1 cellular context compared by ENCODE assay signal in the genomic region with DNA sequence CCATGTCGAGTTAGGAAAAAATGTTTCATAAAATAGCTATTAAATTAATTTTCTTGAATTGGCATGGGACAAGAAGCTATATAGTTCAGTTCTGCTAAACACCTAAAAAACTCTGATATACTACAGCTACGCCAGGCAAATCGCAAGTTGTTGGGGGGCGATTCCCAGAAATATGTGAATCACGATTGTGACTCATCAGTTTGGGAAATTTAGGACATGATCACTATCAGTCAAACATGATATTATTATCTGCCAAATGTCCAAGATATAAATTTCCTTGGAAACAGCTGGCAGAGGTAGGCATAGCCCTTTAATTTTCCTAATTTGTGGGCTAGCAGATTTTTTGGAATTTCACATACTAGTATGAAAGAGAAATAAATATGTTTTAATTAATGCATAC.
TF ChIP-seq lines count a peak whose summit lies in the region.

No MANE protein-coding gene starts in this region.

TF ChIP-seq in SK-N-SH, 30 proteins besides CTCF, POLR2A, EP300 and RAD21 (continued from another document):
- TF ChIP-seq MEF2A (IDR thresholded peaks at IDR 0.05; ENCODE audit: borderline replicate concordance, low read depth) (peak; percentile 20; the same call in 1 of the 2 replicates), NFIC (IDR thresholded peaks at IDR 0.05; ENCODE audit: borderline replicate concordance) (peak; percentile 60; the same call in 1 of the 2 replicates), JUND (IDR thresholded peaks at IDR 0.05) (peak; percentile 83), MXI1 (IDR thresholded peaks at IDR 0.05; ENCODE audit: low read depth, low read length) (no peak), FOXM1 (IDR thresholded peaks at IDR 0.05; ENCODE audit: low read depth) (no peak), FOSL2 (IDR thresholded peaks at IDR 0.05; ENCODE audit: borderline replicate concordance, low read depth) (peak; percentile 86), SMC3 (IDR thresholded peaks at IDR 0.05; ENCODE audit: low read depth, low read length) (no peak), TCF12 (IDR thresholded peaks at IDR 0.05) (peak; percentile 75), RXRA (IDR thresholded peaks at IDR 0.05; ENCODE audit: borderline replicate concordance, low read depth) (peak; percentile 16; the same call in 1 of the 2 replicates), IRF3 (IDR thresholded peaks at IDR 0.05; ENCODE audit: low read depth, low read length) (no peak), EZH2phosphoT487 (IDR thresholded peaks at IDR 0.05; ENCODE audit: borderline replicate concordance, low read depth) (no peak), POLR2AphosphoS5 (IDR thresholded peaks at IDR 0.05; ENCODE audit: low read depth, low read length) (peak; percentile 30; the same call in 1 of the 2 replicates), CHD2 (IDR thresholded peaks at IDR 0.05; ENCODE audit: low read length, partially characterized antibody) (no peak)
- TF ChIP-seq, protein P1, sequence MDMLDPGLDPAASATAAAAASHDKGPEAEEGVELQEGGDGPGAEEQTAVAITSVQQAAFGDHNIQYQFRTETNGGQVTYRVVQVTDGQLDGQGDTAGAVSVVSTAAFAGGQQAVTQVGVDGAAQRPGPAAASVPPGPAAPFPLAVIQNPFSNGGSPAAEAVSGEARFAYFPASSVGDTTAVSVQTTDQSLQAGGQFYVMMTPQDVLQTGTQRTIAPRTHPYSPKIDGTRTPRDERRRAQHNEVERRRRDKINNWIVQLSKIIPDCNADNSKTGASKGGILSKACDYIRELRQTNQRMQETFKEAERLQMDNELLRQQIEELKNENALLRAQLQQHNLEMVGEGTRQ (IDR thresholded peaks at IDR 0.05; ENCODE audit: borderline replicate concordance, low read depth, low read length): no peak
- TF ChIP-seq, protein P2, sequence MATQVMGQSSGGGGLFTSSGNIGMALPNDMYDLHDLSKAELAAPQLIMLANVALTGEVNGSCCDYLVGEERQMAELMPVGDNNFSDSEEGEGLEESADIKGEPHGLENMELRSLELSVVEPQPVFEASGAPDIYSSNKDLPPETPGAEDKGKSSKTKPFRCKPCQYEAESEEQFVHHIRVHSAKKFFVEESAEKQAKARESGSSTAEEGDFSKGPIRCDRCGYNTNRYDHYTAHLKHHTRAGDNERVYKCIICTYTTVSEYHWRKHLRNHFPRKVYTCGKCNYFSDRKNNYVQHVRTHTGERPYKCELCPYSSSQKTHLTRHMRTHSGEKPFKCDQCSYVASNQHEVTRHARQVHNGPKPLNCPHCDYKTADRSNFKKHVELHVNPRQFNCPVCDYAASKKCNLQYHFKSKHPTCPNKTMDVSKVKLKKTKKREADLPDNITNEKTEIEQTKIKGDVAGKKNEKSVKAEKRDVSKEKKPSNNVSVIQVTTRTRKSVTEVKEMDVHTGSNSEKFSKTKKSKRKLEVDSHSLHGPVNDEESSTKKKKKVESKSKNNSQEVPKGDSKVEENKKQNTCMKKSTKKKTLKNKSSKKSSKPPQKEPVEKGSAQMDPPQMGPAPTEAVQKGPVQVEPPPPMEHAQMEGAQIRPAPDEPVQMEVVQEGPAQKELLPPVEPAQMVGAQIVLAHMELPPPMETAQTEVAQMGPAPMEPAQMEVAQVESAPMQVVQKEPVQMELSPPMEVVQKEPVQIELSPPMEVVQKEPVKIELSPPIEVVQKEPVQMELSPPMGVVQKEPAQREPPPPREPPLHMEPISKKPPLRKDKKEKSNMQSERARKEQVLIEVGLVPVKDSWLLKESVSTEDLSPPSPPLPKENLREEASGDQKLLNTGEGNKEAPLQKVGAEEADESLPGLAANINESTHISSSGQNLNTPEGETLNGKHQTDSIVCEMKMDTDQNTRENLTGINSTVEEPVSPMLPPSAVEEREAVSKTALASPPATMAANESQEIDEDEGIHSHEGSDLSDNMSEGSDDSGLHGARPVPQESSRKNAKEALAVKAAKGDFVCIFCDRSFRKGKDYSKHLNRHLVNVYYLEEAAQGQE (IDR thresholded peaks at IDR 0.05; ENCODE audit: low read depth, low read length): no peak
- TF ChIP-seq, protein P3, sequence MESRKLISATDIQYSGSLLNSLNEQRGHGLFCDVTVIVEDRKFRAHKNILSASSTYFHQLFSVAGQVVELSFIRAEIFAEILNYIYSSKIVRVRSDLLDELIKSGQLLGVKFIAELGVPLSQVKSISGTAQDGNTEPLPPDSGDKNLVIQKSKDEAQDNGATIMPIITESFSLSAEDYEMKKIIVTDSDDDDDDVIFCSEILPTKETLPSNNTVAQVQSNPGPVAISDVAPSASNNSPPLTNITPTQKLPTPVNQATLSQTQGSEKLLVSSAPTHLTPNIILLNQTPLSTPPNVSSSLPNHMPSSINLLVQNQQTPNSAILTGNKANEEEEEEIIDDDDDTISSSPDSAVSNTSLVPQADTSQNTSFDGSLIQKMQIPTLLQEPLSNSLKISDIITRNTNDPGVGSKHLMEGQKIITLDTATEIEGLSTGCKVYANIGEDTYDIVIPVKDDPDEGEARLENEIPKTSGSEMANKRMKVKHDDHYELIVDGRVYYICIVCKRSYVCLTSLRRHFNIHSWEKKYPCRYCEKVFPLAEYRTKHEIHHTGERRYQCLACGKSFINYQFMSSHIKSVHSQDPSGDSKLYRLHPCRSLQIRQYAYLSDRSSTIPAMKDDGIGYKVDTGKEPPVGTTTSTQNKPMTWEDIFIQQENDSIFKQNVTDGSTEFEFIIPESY (IDR thresholded peaks at IDR 0.05; ENCODE audit: borderline replicate concordance, low read depth): no peak
- TF ChIP-seq, protein P4, sequence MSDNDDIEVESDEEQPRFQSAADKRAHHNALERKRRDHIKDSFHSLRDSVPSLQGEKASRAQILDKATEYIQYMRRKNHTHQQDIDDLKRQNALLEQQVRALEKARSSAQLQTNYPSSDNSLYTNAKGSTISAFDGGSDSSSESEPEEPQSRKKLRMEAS (IDR thresholded peaks at IDR 0.05; ENCODE audit: low read depth): no peak
- TF ChIP-seq, protein P5, sequence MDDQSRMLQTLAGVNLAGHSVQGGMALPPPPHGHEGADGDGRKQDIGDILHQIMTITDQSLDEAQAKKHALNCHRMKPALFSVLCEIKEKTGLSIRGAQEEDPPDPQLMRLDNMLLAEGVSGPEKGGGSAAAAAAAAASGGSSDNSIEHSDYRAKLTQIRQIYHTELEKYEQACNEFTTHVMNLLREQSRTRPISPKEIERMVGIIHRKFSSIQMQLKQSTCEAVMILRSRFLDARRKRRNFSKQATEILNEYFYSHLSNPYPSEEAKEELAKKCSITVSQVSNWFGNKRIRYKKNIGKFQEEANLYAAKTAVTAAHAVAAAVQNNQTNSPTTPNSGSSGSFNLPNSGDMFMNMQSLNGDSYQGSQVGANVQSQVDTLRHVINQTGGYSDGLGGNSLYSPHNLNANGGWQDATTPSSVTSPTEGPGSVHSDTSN (IDR thresholded peaks at IDR 0.05): peak; percentile 84
